In genomic region chrX:48540015-48540350, GRCh38 we compare ENCODE assay signal across 8 cellular contexts. TPM values are rescaled to one million over a fixed set of nuclear protein-coding genes. Genes with fewer than 3 reads are reported as not detected.
A peak's percentile ranks its signal among the peaks of the same experiment; 100 is the strongest.
DNase-seq lines count a peak whose midpoint lies in the region; FAIRE-seq and TF ChIP-seq lines count a peak whose summit lies in the region.

No MANE protein-coding gene starts in this region.

- no peak for TF ChIP-seq CTCF in GM13976 (IDR thresholded peaks at IDR 0.05; ENCODE audit: borderline replicate concordance, control extremely low read depth, extremely low read depth, insufficient read depth, missing control alignments)
- peak; percentile 0 for TF ChIP-seq CTCF in HFF-Myc (IDR thresholded peaks at IDR 0.05; ENCODE audit: low read depth, low read length, missing control alignments)
- TF ChIP-seq CTCF in fibroblast of the aortic adventitia (IDR thresholded peaks at IDR 0.05; ENCODE audit: insufficient read depth, low read length): no peak
- TF ChIP-seq CTCF in osteocyte (IDR thresholded peaks at IDR 0.05): no peak

- DNase-seq in GM13976 (ENCODE audit: low spot score): peak; percentile 56
- DNase-seq in HFF-Myc (ENCODE audit: extremely low read depth, low read depth): no peak
- peak; percentile 57 for DNase-seq in NCI-H2107 (lab: John Stamatoyannopoulos, UW)
- DNase-seq in activated T-helper 1 cell treated with anti-CD3 and anti-CD28 coated beads, Interleukin-12 subunit alpha, Interleukin-12 subunit beta, Interleukin-2, Interleukin-4 antibody, amounts not matched to agents 30 ng/mL and 10 ng/mL and 1 ng/mL, durations not matched to agents 14 hours and 24 hours and 36 hours (ENCODE audit: low spot score): peak; percentile 47
- peak; percentile 43 for DNase-seq in fibroblast of the aortic adventitia (ENCODE audit: low read depth)
- no peak for DNase-seq in osteocyte (ENCODE audit: extremely low spot score, unreplicated experiment)
- peak; percentile 59 for DNase-seq in urothelium cell line (ENCODE audit: low spot score)
- no peak for DNase-seq in occipital lobe (lab: John Stamatoyannopoulos, UW)

- no peaks in the 10 kb centered on the region for H3K9me3 Mint-ChIP-seq in activated T-helper 1 cell treated with anti-CD3 and anti-CD28 coated beads, Interleukin-12 subunit alpha, Interleukin-12 subunit beta, Interleukin-2, Interleukin-4 antibody, amounts not matched to agents 30 ng/mL and 10 ng/mL and 1 ng/mL, durations not matched to agents 14 hours and 24 hours and 36 hours
- H3K9me3 Mint-ChIP-seq in osteocyte (ENCODE audit: unreplicated experiment): peaks cover 8% of the 10 kb centered on the region

- peak overlapping the region; percentile 86 for H3K27ac Mint-ChIP-seq in activated T-helper 1 cell treated with anti-CD3 and anti-CD28 coated beads, Interleukin-12 subunit alpha, Interleukin-12 subunit beta, Interleukin-2, Interleukin-4 antibody, amounts not matched to agents 30 ng/mL and 10 ng/mL and 1 ng/mL, durations not matched to agents 14 hours and 24 hours and 36 hours
- H3K27ac Mint-ChIP-seq in osteocyte (ENCODE audit: unreplicated experiment): peak overlapping the region; percentile 89

- intact Hi-C loops in activated T-helper 1 cell treated with anti-CD3 and anti-CD28 coated beads, Interleukin-12 subunit alpha, Interleukin-12 subunit beta, Interleukin-2, Interleukin-4 antibody, amounts not matched to agents 30 ng/mL and 10 ng/mL and 1 ng/mL, durations not matched to agents 14 hours and 24 hours and 36 hours (cut with micrococcal nuclease): loop anchor here (5.0 kb wide), 1 partner anchor 33 kb away; the partner anchor contains the start of gene PORCN

- peaks cover 17% of the 10 kb centered on the region for H3K4me1 Mint-ChIP-seq in activated T-helper 1 cell treated with anti-CD3 and anti-CD28 coated beads, Interleukin-12 subunit alpha, Interleukin-12 subunit beta, Interleukin-2, Interleukin-4 antibody, amounts not matched to agents 30 ng/mL and 10 ng/mL and 1 ng/mL, durations not matched to agents 14 hours and 24 hours and 36 hours (ENCODE audit: low read depth)
- H3K4me1 Mint-ChIP-seq in osteocyte (ENCODE audit: unreplicated experiment): peaks cover 13% of the 10 kb centered on the region

- H3K27me3 Mint-ChIP-seq in activated T-helper 1 cell treated with anti-CD3 and anti-CD28 coated beads, Interleukin-12 subunit alpha, Interleukin-12 subunit beta, Interleukin-2, Interleukin-4 antibody, amounts not matched to agents 30 ng/mL and 10 ng/mL and 1 ng/mL, durations not matched to agents 14 hours and 24 hours and 36 hours (ENCODE audit: insufficient read depth): no peaks in the 10 kb centered on the region
- H3K27me3 Mint-ChIP-seq in osteocyte (ENCODE audit: unreplicated experiment): no peaks in the 10 kb centered on the region

- H3K36me3 Mint-ChIP-seq in activated T-helper 1 cell treated with anti-CD3 and anti-CD28 coated beads, Interleukin-12 subunit alpha, Interleukin-12 subunit beta, Interleukin-2, Interleukin-4 antibody, amounts not matched to agents 30 ng/mL and 10 ng/mL and 1 ng/mL, durations not matched to agents 14 hours and 24 hours and 36 hours (ENCODE audit: low read depth): peaks cover 7% of the 10 kb centered on the region
- peaks cover 8% of the 10 kb centered on the region for H3K36me3 Mint-ChIP-seq in osteocyte (ENCODE audit: unreplicated experiment)

- peak overlapping the region; percentile 60 for H3K4me3 ChIP-seq in HFF-Myc (replicated peaks; ENCODE audit: low read depth, low read length)
- peak overlapping the region; percentile 77 for H3K4me3 ChIP-seq in fibroblast of the aortic adventitia (ENCODE audit: low read depth, low read length)

- H3K4me3 Mint-ChIP-seq in activated T-helper 1 cell treated with anti-CD3 and anti-CD28 coated beads, Interleukin-12 subunit alpha, Interleukin-12 subunit beta, Interleukin-2, Interleukin-4 antibody, amounts not matched to agents 30 ng/mL and 10 ng/mL and 1 ng/mL, durations not matched to agents 14 hours and 24 hours and 36 hours: peak overlapping the region; percentile 94
- peak overlapping the region; percentile 85 for H3K4me3 Mint-ChIP-seq in osteocyte (ENCODE audit: unreplicated experiment)

- FAIRE-seq in urothelium cell line (lab: Jason Lieb, UNC): no peak

- in situ Hi-C loops in GM13976 (cut with MboI; ENCODE audit: low sequenced_read_pairs, unreplicated experiment): no loop called here

RNA-seq across cellular contexts. Expression of gene TBC1D25, which starts 0.5 kb away (rescaled TPM):
- 13.5 and 16.0 TPM in 2 replicates for total RNA-seq in activated T-helper 1 cell treated with anti-CD3 and anti-CD28 coated beads, Interleukin-12 subunit alpha, Interleukin-12 subunit beta, Interleukin-2, Interleukin-4 antibody, amounts not matched to agents 30 ng/mL and 10 ng/mL and 1 ng/mL, durations not matched to agents 14 hours and 24 hours and 36 hours
- total RNA-seq in fibroblast of the aortic adventitia (ENCODE audit: low replicate concordance) (8.0 and 10.1 TPM in 2 replicates), osteocyte (16.4 and 19.9 TPM in 2 replicates), occipital lobe (6.2 TPM)

RNA-seq across cellular contexts. Expression of gene EBP, which starts 18.4 kb away (rescaled TPM):
- 164 and 178 TPM in 2 replicates for total RNA-seq in activated T-helper 1 cell treated with anti-CD3 and anti-CD28 coated beads, Interleukin-12 subunit alpha, Interleukin-12 subunit beta, Interleukin-2, Interleukin-4 antibody, amounts not matched to agents 30 ng/mL and 10 ng/mL and 1 ng/mL, durations not matched to agents 14 hours and 24 hours and 36 hours
- total RNA-seq in fibroblast of the aortic adventitia (ENCODE audit: low replicate concordance) (30.7 and 49.2 TPM in 2 replicates), osteocyte (39.3 and 42.5 TPM in 2 replicates), occipital lobe (43.5 TPM)

RNA-seq across cellular contexts. Expression of gene PORCN, which starts 31.2 kb away (rescaled TPM):
- 13.6 and 15.1 TPM in 2 replicates for total RNA-seq in activated T-helper 1 cell treated with anti-CD3 and anti-CD28 coated beads, Interleukin-12 subunit alpha, Interleukin-12 subunit beta, Interleukin-2, Interleukin-4 antibody, amounts not matched to agents 30 ng/mL and 10 ng/mL and 1 ng/mL, durations not matched to agents 14 hours and 24 hours and 36 hours
- 9.1 and 10.1 TPM in 2 replicates for total RNA-seq in fibroblast of the aortic adventitia (ENCODE audit: low replicate concordance)
- 16.9 and 20.2 TPM in 2 replicates for total RNA-seq in osteocyte
- total RNA-seq in occipital lobe: 5.5 TPM

RNA-seq across cellular contexts. Expression of gene RBM3, which starts 34.3 kb away (rescaled TPM):
- total RNA-seq in activated T-helper 1 cell treated with anti-CD3 and anti-CD28 coated beads, Interleukin-12 subunit alpha, Interleukin-12 subunit beta, Interleukin-2, Interleukin-4 antibody, amounts not matched to agents 30 ng/mL and 10 ng/mL and 1 ng/mL, durations not matched to agents 14 hours and 24 hours and 36 hours: 318 and 338 TPM in 2 replicates
- total RNA-seq in fibroblast of the aortic adventitia (ENCODE audit: low replicate concordance) (125 and 463 TPM in 2 replicates), osteocyte (298 and 325 TPM in 2 replicates), occipital lobe (172 TPM)

RNA-seq across cellular contexts. Expression of gene WDR13, which starts 57.3 kb away (rescaled TPM):
- total RNA-seq in activated T-helper 1 cell treated with anti-CD3 and anti-CD28 coated beads, Interleukin-12 subunit alpha, Interleukin-12 subunit beta, Interleukin-2, Interleukin-4 antibody, amounts not matched to agents 30 ng/mL and 10 ng/mL and 1 ng/mL, durations not matched to agents 14 hours and 24 hours and 36 hours: 36.3 and 36.5 TPM in 2 replicates
- total RNA-seq in fibroblast of the aortic adventitia (ENCODE audit: low replicate concordance): 41.2 and 72.7 TPM in 2 replicates
- 89.9 and 97.8 TPM in 2 replicates for total RNA-seq in osteocyte
- 80.0 TPM for total RNA-seq in occipital lobe

Comparison
In these comparisons a context has a peak if more than half of its experiments do, and no peak if none do; other contexts are left out.
1. DNase-seq: peak in GM13976 (single experiment), NCI-H2107 (single experiment), activated T-helper 1 cell treated with anti-CD3 and anti-CD28 coated beads, Interleukin-12 subunit alpha, Interleukin-12 subunit beta, Interleukin-2, Interleukin-4 antibody, amounts not matched to agents 30 ng/mL and 10 ng/mL and 1 ng/mL, durations not matched to agents 14 hours and 24 hours and 36 hours (single experiment), fibroblast of the aortic adventitia (single experiment) and urothelium cell line (single experiment); none in HFF-Myc (single experiment), osteocyte (single experiment) and occipital lobe (single experiment).